In the genomic region with DNA sequence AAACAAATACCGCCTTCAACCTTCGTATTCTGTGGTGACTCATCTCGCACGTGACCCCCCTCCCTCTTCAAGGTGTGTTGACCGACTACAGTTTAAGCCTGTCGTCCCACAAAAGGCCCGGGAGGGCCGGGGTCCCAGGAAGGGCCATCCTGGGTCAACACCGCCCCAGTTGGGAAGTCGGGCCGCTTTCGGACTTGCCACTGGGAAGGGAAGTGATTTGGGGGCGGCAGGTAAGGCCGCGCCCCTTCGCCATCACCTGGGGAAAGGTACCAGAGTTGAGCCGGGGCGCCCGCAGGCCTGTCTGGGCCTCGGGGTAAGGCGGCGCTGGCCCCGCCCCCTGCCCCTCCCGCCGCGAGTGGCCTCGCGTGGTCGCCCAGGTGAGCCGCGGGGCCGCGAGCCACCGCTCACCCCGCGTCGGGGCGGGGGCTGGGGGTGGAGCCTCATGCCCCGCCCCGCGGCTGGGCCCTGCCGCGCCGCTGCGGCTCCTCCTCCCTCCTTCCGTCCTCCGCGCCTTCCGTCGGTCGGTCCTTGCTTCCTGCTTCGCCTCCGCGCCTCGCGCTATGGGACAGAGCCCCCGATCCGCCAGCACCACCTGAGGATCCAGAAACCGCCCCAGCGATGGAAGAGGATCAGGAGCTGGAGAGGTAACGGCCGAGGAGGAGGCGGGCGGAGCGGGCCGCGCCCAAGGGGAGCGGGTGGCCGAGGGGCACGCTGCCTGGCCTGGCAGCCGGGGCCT, we compare ENCODE assay signal across 1 cellular context.
TF ChIP-seq lines count a peak whose summit lies in the region.

POLR1D (plus strand) TSS at position 527 of the 736 bp plus-strand sequence; CDS start at position 619, 92 bp downstream.

TF ChIP-seq in K562, 482 proteins besides CTCF, POLR2A, EP300 and RAD21 (continued from another document and continues in another):
- TF ChIP-seq POLR2G (IDR thresholded peaks at IDR 0.05; ENCODE audit: low read depth, low read length), result peak; percentile 90
- peak; percentile 30 for TF ChIP-seq TAF9B (IDR thresholded peaks at IDR 0.05; ENCODE audit: partially characterized antibody)
- TF ChIP-seq RBFOX2 (IDR thresholded peaks at IDR 0.05; ENCODE audit: low read depth, low read length), result peak; percentile 91
- no peak for TF ChIP-seq ZNF699 (CRISPR knock-in tag; IDR thresholded peaks at IDR 0.05; ENCODE audit: insufficient replicate concordance)
- no peak for TF ChIP-seq ZNF583 (CRISPR knock-in tag; IDR thresholded peaks at IDR 0.05)
- TF ChIP-seq SIRT6 (IDR thresholded peaks at IDR 0.05; ENCODE audit: low read depth, low read length), result no peak
- TF ChIP-seq ZEB2 (IDR thresholded peaks at IDR 0.05), result peak; percentile 91
- TF ChIP-seq DPF2 (IDR thresholded peaks at IDR 0.05), result no peak
- TF ChIP-seq SMAD2 (IDR thresholded peaks at IDR 0.05; ENCODE audit: low read depth, low read length), result no peak
- TF ChIP-seq ARID4B (CRISPR knock-in tag; IDR thresholded peaks at IDR 0.05), result peak; percentile 75; the same call in 1 of the 2 replicates
- peak; percentile 79 for TF ChIP-seq ZFX (CRISPR knock-in tag; IDR thresholded peaks at IDR 0.05)
- TF ChIP-seq EP400 (IDR thresholded peaks at IDR 0.05), result peak; percentile 78; the same call in 1 of the 2 replicates
- peak; percentile 86 for TF ChIP-seq SUPT5H (IDR thresholded peaks at IDR 0.05)
- TF ChIP-seq GABPA (tag; conservative IDR thresholded peaks at IDR 0.05; ENCODE audit: low read depth), result peak; percentile 71
- TF ChIP-seq L3MBTL2 (IDR thresholded peaks at IDR 0.05), result peak; percentile 53; the same call in 1 of the 2 replicates
- peak; percentile 52; the same call in 1 of the 2 replicates for TF ChIP-seq ZNF263 (CRISPR knock-in tag; IDR thresholded peaks at IDR 0.05; ENCODE audit: borderline replicate concordance)
- peak; percentile 35; the same call in 1 of the 2 replicates for TF ChIP-seq SAFB (IDR thresholded peaks at IDR 0.05; ENCODE audit: borderline replicate concordance, low read depth, low read length)
- TF ChIP-seq JUND (IDR thresholded peaks at IDR 0.05; ENCODE audit: borderline replicate concordance, low read depth, low read length), result peak; percentile 93
- peak; percentile 87; the same call in 2 of the 3 replicates for TF ChIP-seq JUND (tag; IDR thresholded peaks at IDR 0.05; ENCODE audit: borderline replicate concordance, low read depth, low read length)
- peak; percentile 66 for TF ChIP-seq RBBP5 (IDR thresholded peaks at IDR 0.05; ENCODE audit: borderline replicate concordance, insufficient read depth, low read length, poor library complexity, severe bottlenecking)
- peak; percentile 42; the same call in 1 of the 2 replicates for TF ChIP-seq ETS1 (conservative IDR thresholded peaks at IDR 0.05; ENCODE audit: control insufficient read depth, low read depth, low read length)
- no peak for TF ChIP-seq ZNF217 (CRISPR knock-in tag; IDR thresholded peaks at IDR 0.05)
- TF ChIP-seq CTBP1 (IDR thresholded peaks at IDR 0.05; ENCODE audit: borderline replicate concordance), result peak; percentile 67; the same call in 1 of the 2 replicates
- no peak for TF ChIP-seq HCFC1 (IDR thresholded peaks at IDR 0.05; ENCODE audit: low read depth, low read length)
- TF ChIP-seq E2F6 (IDR thresholded peaks at IDR 0.05; ENCODE audit: borderline replicate concordance in 1 of 2, extremely low read depth in 1 of 2, insufficient read depth in 1 of 2, insufficient read length in 1 of 2, low read depth in 1 of 2, low read length in 1 of 2, poor library complexity in 1 of 2, severe bottlenecking in 1 of 2), result peak; percentile 15 to 63
- TF ChIP-seq SMARCE1 (IDR thresholded peaks at IDR 0.05), result no peak
- no peak for TF ChIP-seq EWSR1 (IDR thresholded peaks at IDR 0.05; ENCODE audit: borderline replicate concordance, low read depth, partially characterized antibody)
- TF ChIP-seq ADNP (tag; IDR thresholded peaks at IDR 0.05), result no peak
- TF ChIP-seq HMGN3 (IDR thresholded peaks at IDR 0.05; ENCODE audit: borderline replicate concordance, extremely low read depth, insufficient read length, low read depth, low read length), result peak; percentile 47
- TF ChIP-seq, protein P1, sequence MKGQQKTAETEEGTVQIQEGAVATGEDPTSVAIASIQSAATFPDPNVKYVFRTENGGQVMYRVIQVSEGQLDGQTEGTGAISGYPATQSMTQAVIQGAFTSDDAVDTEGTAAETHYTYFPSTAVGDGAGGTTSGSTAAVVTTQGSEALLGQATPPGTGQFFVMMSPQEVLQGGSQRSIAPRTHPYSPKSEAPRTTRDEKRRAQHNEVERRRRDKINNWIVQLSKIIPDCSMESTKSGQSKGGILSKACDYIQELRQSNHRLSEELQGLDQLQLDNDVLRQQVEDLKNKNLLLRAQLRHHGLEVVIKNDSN (CRISPR knock-in tag; IDR thresholded peaks at IDR 0.05), result peak; percentile 72
- TF ChIP-seq ELF2 (CRISPR knock-in tag; IDR thresholded peaks at IDR 0.05), result peak; percentile 53; the same call in 1 of the 2 replicates
- peak; percentile 73 for TF ChIP-seq MYC (IDR thresholded peaks at IDR 0.05; ENCODE audit: low read depth, low read length)
- no peak for TF ChIP-seq MYC (CRISPR knock-in tag; IDR thresholded peaks at IDR 0.05; ENCODE audit: borderline replicate concordance, low read depth)
- peak; percentile 71 for TF ChIP-seq PHF20 (IDR thresholded peaks at IDR 0.05; ENCODE audit: partially characterized antibody)
- 0 out of 2 replicates have a peak, but pooled peaks have one; percentile 1 for TF ChIP-seq CREM (IDR thresholded peaks at IDR 0.05; ENCODE audit: low read depth)
- no peak for TF ChIP-seq GABPB2 (CRISPR knock-in tag; conservative IDR thresholded peaks at IDR 0.05)
- peak; percentile 31; the same call in 1 of the 2 replicates for TF ChIP-seq MTA3 (IDR thresholded peaks at IDR 0.05; ENCODE audit: borderline replicate concordance)
- TF ChIP-seq, protein P2, sequence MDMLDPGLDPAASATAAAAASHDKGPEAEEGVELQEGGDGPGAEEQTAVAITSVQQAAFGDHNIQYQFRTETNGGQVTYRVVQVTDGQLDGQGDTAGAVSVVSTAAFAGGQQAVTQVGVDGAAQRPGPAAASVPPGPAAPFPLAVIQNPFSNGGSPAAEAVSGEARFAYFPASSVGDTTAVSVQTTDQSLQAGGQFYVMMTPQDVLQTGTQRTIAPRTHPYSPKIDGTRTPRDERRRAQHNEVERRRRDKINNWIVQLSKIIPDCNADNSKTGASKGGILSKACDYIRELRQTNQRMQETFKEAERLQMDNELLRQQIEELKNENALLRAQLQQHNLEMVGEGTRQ (CRISPR knock-in tag; IDR thresholded peaks at IDR 0.05), result peak; percentile 73
- peak; percentile 81; the same call in 1 of the 2 replicates for TF ChIP-seq PHF8 (IDR thresholded peaks at IDR 0.05; ENCODE audit: borderline replicate concordance, low read length)
- TF ChIP-seq GATAD2B (IDR thresholded peaks at IDR 0.05; ENCODE audit: borderline replicate concordance), result peak; percentile 65; the same call in 1 of the 2 replicates
- TF ChIP-seq KAT8 (IDR thresholded peaks at IDR 0.05; ENCODE audit: low read depth), result no peak
- 0 out of 4 replicates have a peak, but pooled peaks of 1 of the 2 experiments have one; percentile 11 for TF ChIP-seq TEAD1 (CRISPR knock-in tag; IDR thresholded peaks at IDR 0.05)
- TF ChIP-seq SP2 (IDR thresholded peaks at IDR 0.05; ENCODE audit: extremely low read depth, low read depth, low read length, poor library complexity, severe bottlenecking), result no peak
- TF ChIP-seq KLF16 (IDR thresholded peaks at IDR 0.05), result no peak
- peak; percentile 52 for TF ChIP-seq ZBTB40 (IDR thresholded peaks at IDR 0.05)
- TF ChIP-seq ZBTB40 (CRISPR knock-in tag; IDR thresholded peaks at IDR 0.05), result no peak
